Comparison of ENCODE assay signal across 8 cellular contexts in genomic region chr10:119029613-119030420, GRCh38. TPM values are rescaled to one million over a fixed set of nuclear protein-coding genes. Genes with fewer than 3 reads are reported as not detected.
DNase-seq lines count a peak whose midpoint lies in the region; ATAC-seq and TF ChIP-seq lines count a peak whose summit lies in the region.

A gene with protein sequence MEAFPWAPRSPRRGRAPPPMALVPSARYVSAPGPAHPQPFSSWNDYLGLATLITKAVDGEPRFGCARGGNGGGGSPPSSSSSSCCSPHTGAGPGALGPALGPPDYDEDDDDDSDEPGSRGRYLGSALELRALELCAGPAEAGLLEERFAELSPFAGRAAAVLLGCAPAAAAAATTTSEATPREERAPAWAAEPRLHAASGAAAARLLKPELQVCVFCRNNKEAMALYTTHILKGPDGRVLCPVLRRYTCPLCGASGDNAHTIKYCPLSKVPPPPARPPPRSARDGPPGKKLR (plus strand): TSS chr10:119029714. CDS start chr10:119029802, 88 bp downstream.

- peaks cover 4% of the 10 kb centered on the region for H3K4me1 ChIP-seq in ovary (ENCODE audit: insufficient read depth)

- intact Hi-C loops in ovary (cut with DNase I) = loop anchor here in 1 of 4 donors (5.0 kb wide), 1 partner anchor 463 kb away; no protein-coding TSS in a partner anchor

- TF ChIP-seq CTCF in fibroblast of villous mesenchyme (IDR thresholded peaks at IDR 0.05; ENCODE audit: insufficient read depth, low read depth, low read length) = no peak
- no peak for TF ChIP-seq CTCF in ovary (IDR thresholded peaks at IDR 0.05)

- H3K36me3 ChIP-seq in ovary = no peaks in the 10 kb centered on the region

- no peak for TF ChIP-seq POLR2A in ovary (IDR thresholded peaks at IDR 0.05)

- H3K9me3 ChIP-seq in ovary = no peaks in the 10 kb centered on the region

- 1% methylated on average over 48 to 134 of the region's 136 CpGs; no CpG with 5 or more reads in 1 of the 3 donors for WGBS in ovary, 3 donors

- H3K27ac ChIP-seq in ovary = no peak within 1 kb of the TSS

- DNase-seq in COLO668 (lab: John Stamatoyannopoulos, UW; ENCODE audit: unreplicated experiment) = peak; percentile 66
- DNase-seq in activated CD8-positive, alpha-beta memory T cell treated with anti-CD3 and anti-CD28 coated beads for 24 hours = peak; percentile 73
- no peak for DNase-seq in fibroblast of villous mesenchyme (ENCODE audit: low read depth)
- peak in 2 of 5 donors; percentile 44 to 45 for DNase-seq in ovary
- no peak for DNase-seq in middle frontal gyrus (ENCODE audit: extremely low spot score, low spot score)
- no peak for DNase-seq in UCSD-AML1 (lab: John Stamatoyannopoulos, UW; ENCODE audit: unreplicated experiment)

- H3K27me3 ChIP-seq in ovary = no peaks in the 10 kb centered on the region

- TF ChIP-seq EP300 in ovary (IDR thresholded peaks at IDR 0.05) = no peak

- ATAC-seq in GM21367 (IDR thresholded peaks at IDR 0.05; ENCODE audit: unreplicated experiment) (peak; percentile 15), HG03571 (IDR thresholded peaks at IDR 0.05; ENCODE audit: unreplicated experiment) (peak; percentile 14)

- H3K4me3 ChIP-seq in fibroblast of villous mesenchyme (ENCODE audit: low read depth, low read length) (peak within 1 kb of the TSS; percentile 60), ovary (peak within 1 kb of the TSS; percentile 52)

RNA-seq across cellular contexts. Expression of the gene that starts here (rescaled TPM):
- total RNA-seq in fibroblast of villous mesenchyme = 1.9 and 6.0 TPM in 2 replicates
- 1 to 10 TPM in 3 of 7 donors, under 1 TPM in 4; 0.15 to 1.8 (median 0.79) TPM for total RNA-seq in ovary
- polyA plus RNA-seq in ovary = 1 to 10 TPM in 1 of 2 donors, under 1 TPM in 1; 0.54 to 7.0 TPM

Comparison
In these comparisons a context has a peak if more than half of its experiments do, and no peak if none do; other contexts are left out.
1. DNase-seq: peak in COLO668 (single experiment) and activated CD8-positive, alpha-beta memory T cell treated with anti-CD3 and anti-CD28 coated beads for 24 hours (single experiment); none in fibroblast of villous mesenchyme (single experiment), middle frontal gyrus (single experiment) and UCSD-AML1 (single experiment).